Comparison of ENCODE assay signal across 10 cellular contexts in the genomic region with DNA sequence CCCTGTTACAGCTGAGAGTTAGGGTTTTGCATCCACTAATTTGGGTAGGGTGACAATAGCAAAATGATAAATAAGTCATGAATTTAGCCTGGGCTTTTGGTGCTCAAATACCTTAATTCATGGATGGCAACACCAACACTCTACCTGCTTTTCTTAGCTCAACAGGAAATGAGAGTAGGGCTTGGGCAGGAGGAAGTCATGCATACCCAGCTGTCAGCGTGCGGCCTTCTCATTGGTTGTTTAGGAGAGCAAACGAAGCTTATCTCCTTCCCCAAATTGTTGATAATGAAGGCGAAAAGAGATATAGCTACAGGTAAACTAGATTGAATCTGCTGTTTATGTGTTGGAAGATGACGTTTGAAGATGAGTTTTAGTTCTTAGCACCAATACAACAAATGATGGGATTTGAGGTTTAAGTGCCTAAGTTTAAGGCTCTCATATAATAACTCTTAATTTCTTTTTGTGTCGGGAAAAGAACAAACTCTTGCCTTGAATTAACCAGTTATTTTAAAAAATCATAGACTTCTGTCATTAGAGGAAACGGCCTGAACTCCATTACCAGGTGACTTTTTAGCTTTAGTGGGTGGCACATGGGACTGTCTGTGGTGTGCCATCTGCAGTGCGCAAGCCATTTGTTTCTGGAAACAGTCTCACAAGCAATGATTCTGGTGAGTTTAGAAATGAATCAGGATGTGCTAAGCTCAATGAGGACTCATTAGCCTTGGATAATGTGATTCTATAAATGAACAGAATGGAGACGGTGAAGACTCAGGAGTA. TPM values are rescaled to one million over a fixed set of nuclear protein-coding genes. Genes with fewer than 3 reads are reported as not detected.
DNase-seq lines count a peak whose midpoint lies in the region; ATAC-seq, FAIRE-seq and TF ChIP-seq lines count a peak whose summit lies in the region.
"Had no signal": no experiment of that assay in that cellular context is flagged by ENCODE, and none has a peak within 500 bp of the region (broad histone marks: within the 10 kb centered on the region; RNA-seq: fewer than 3 reads in every experiment).

No MANE protein-coding gene starts in this region.

- ATAC-seq in GM19397 (IDR thresholded peaks at IDR 0.05; ENCODE audit: unreplicated experiment) (peak; percentile 77), HG03342 (IDR thresholded peaks at IDR 0.05; ENCODE audit: unreplicated experiment) (peak; percentile 78), right cardiac atrium (no peak)

- peak overlapping the region in 1 of 10 experiments; percentile 4; a peak in 4 of 20 replicates for H3K4me3 ChIP-seq in BLaER1 treated with 17β-estradiol and CSF1 and Interleukin-3, amounts not matched to agents 10 nM and 100 nM
- no peak overlapping the region for H3K4me3 ChIP-seq in right cardiac atrium (ENCODE audit: low read length)
- H3K4me3 ChIP-seq: lung had no signal

- H3K36me3 ChIP-seq in BLaER1 treated with 17β-estradiol and CSF1 and Interleukin-3, amounts not matched to agents 10 nM and 100 nM, result peaks cover 0 to 90% (median 73%) of the 10 kb centered on the region in 11 experiments; a peak in 21 of 22 replicates

- no peak for TF ChIP-seq CTCF in D721Med (IDR thresholded peaks at IDR 0.05; ENCODE audit: insufficient read depth, missing control alignments)

- H3K27me3 ChIP-seq in BLaER1 treated with 17β-estradiol and CSF1 and Interleukin-3, amounts not matched to agents 10 nM and 100 nM, result no peaks in the 10 kb centered on the region
- no peaks in the 10 kb centered on the region for H3K27me3 ChIP-seq in right cardiac atrium (ENCODE audit: control insufficient read depth, insufficient read depth)

- intact Hi-C loops in right cardiac atrium (cut with DNase I), result no loop called here

- no peak overlapping the region for H3K9ac ChIP-seq in BLaER1 treated with 17β-estradiol and CSF1 and Interleukin-3, amounts not matched to agents 10 nM and 100 nM
- H3K9ac ChIP-seq: KMS-11 had no signal

- FAIRE-seq in D721Med (lab: Jason Lieb, UNC), result no peak

- peaks cover 38 to 83% (median 60%) of the 10 kb centered on the region in 10 experiments for H3K4me1 ChIP-seq in BLaER1 treated with 17β-estradiol and CSF1 and Interleukin-3, amounts not matched to agents 10 nM and 100 nM
- H3K4me1 ChIP-seq in right cardiac atrium (ENCODE audit: control insufficient read depth, insufficient read depth, low read length), result peaks cover 9% of the 10 kb centered on the region

- H3K27ac ChIP-seq in BLaER1 treated with 17β-estradiol and CSF1 and Interleukin-3, amounts not matched to agents 10 nM and 100 nM, result peak overlapping the region in 7 of 11 experiments; percentile 38 to 67 (median 60); a peak in 13 of 22 replicates
- H3K27ac ChIP-seq in right cardiac atrium (ENCODE audit: low read length), result no peak overlapping the region
- H3K27ac ChIP-seq: KMS-11 had no signal

- WGBS in right cardiac atrium, result 80% methylated on average over 9 of the region's 9 CpGs

- H3K9me3 ChIP-seq in BLaER1 treated with 17β-estradiol and CSF1 and Interleukin-3, amounts not matched to agents 10 nM and 100 nM (replicated peaks in 1 of 11), result peaks cover 10 to 93% (median 51%) of the 10 kb centered on the region in 11 experiments; a peak in 21 of 22 replicates
- H3K9me3 ChIP-seq in right cardiac atrium (ENCODE audit: control insufficient read depth, low read length), result no peaks in the 10 kb centered on the region

- peaks cover 11 to 98% (median 83%) of the 10 kb centered on the region in 11 experiments; a peak in 19 of 22 replicates for H4K20me1 ChIP-seq in BLaER1 treated with 17β-estradiol and CSF1 and Interleukin-3, amounts not matched to agents 10 nM and 100 nM

- H3K4me2 ChIP-seq in BLaER1 treated with 17β-estradiol and CSF1 and Interleukin-3, amounts not matched to agents 10 nM and 100 nM, result peak overlapping the region; percentile 51 to 80 (median 64)
- H3K4me2 ChIP-seq: KMS-11 had no signal

- DNase-seq in activated naive CD4-positive, alpha-beta T cell treated with anti-CD3 and anti-CD28 coated beads, Interleukin-2, amount 50 U/mL, for 16 hours, result peak; percentile 33
- no peak for DNase-seq in D721Med (ENCODE audit: insufficient read length, low spot score)
- no peak for DNase-seq in NCI-H128 (lab: John Stamatoyannopoulos, UW; ENCODE audit: unreplicated experiment)
- no peak for DNase-seq in right cardiac atrium
- DNase-seq in pons (ENCODE audit: low spot score), result no peak

RNA-seq across cellular contexts. Expression of gene MAP4K4, which starts 19.7 kb away (rescaled TPM):
- 10 to 100 TPM; 56.4 to 64.5 (median 61.8) TPM for total RNA-seq in right cardiac atrium
- 30.8 TPM for polyA plus RNA-seq in right cardiac atrium

Comparison
In these comparisons a context has a peak if more than half of its experiments do, and no peak if none do; other contexts are left out.
1. ATAC-seq: peak in GM19397 (single experiment) and HG03342 (single experiment); none in right cardiac atrium (0 of 2).